In the genomic region with DNA sequence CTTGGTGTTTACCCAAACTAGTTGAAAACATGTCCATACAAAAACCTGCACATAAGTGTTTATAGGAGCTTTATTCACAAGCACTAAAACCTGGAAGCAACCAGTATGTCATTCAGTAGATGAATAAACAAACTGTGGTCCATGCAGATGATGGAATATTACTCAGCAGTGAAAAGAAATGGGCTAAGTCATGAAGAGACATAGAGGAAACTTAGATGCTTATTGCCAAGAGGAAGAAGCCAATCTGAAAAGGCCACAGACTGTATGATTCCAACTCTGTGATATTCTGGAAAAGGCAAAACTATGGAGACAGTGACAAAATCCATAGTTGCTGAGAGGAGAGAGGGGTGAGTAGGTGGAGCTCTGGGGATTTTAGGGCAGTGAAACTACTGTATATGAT, we compare ENCODE assay signal across 17 cellular contexts. TPM values are rescaled to one million over a fixed set of nuclear protein-coding genes. Genes with fewer than 3 reads are reported as not detected.
"Had no signal": no experiment of that assay in that cellular context is flagged by ENCODE, and none has a peak within 500 bp of the region (broad histone marks: within the 10 kb centered on the region; RNA-seq: fewer than 3 reads in every experiment).

No MANE protein-coding gene starts in this region.

- H3K27ac ChIP-seq: HL-60, SJCRH30 had no signal

- H3K36me3 ChIP-seq: Peyer's patch, SJCRH30 had no signal

- H3K9me3 Mint-ChIP-seq: T-cell had no signal

- H3K4me3 Mint-ChIP-seq: T-cell had no signal

- H3K9me3 ChIP-seq: Peyer's patch, SJCRH30 had no signal

- H3K27ac Mint-ChIP-seq: IgD-negative memory B cell, T-cell had no signal

- ATAC-seq: Right ventricle myocardium inferior had no signal

- H3K4me3 ChIP-seq: K562, SJCRH30 had no signal

- H3K36me3 Mint-ChIP-seq: T-cell had no signal

- DNase-seq: NCI-H1092, NCI-H1417 treated with DMSO at 0.1 percent for 48 hours, NCI-H1694 treated with DMSO at 0.1 percent for 48 hours, NCI-H1930, NCI-H2107, NCI-H2227 treated with DMSO at 0.1 percent for 48 hours, NCI-H526 treated with DMSO at 0.1 percent for 48 hours, PC-3, SJCRH30, SW 1271, T-cell had no signal

- H3K27me3 ChIP-seq: Peyer's patch had no signal

RNA-seq across cellular contexts. Expression of gene MCF2L, which starts 38.8 kb away (rescaled TPM):
- total RNA-seq: MCF 10A had no signal
